In the genomic region with DNA sequence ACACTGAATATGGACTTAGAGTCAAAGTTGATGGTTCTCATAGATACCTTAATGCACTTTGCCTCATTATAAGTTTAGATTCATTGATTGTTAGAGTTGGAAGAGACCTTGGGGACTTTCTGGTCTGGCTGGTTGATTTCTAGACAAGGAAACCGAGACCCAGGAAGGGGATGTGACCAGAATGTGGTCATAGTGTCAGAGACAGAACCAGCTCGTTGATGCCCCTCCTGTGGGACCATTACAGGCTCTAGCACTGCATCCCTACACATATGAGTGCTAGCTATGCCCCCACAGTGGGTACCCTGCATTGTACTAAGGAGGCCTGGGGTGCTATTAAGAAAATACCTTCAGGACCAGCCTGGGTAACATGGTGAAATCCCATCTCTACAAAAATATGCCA, we compare ENCODE assay signal across 14 cellular contexts.
DNase-seq lines count a peak whose midpoint lies in the region; ATAC-seq, FAIRE-seq and TF ChIP-seq lines count a peak whose summit lies in the region.
"Had no signal": no experiment of that assay in that cellular context is flagged by ENCODE, and none has a peak within 500 bp of the region (broad histone marks: within the 10 kb centered on the region; RNA-seq: fewer than 3 reads in every experiment).

No MANE protein-coding gene starts in this region.

- H3K4me2 ChIP-seq in OCI-LY3 (ENCODE audit: low read length) (0 out of 2 replicates have a peak overlapping the region, but pooled peaks have one; percentile 7), H1 (ENCODE audit: insufficient read depth in 1 of 2, low read depth in 2 of 2, low read length in 2 of 2) (no peak overlapping the region)

- in situ Hi-C loops in brain microvascular endothelial cell (cut with HindIII; ENCODE audit: low pct_ligation_motif_present, low sequenced_read_pairs) = loop anchor here (25.0 kb wide), 1 partner anchor 394 kb away; no protein-coding TSS in a partner anchor

- H3K4me3 ChIP-seq in OCI-LY3 (ENCODE audit: low read length) = no peak overlapping the region
- H3K4me3 ChIP-seq in H1 (ENCODE audit: extremely low read depth in 1 of 4, insufficient read depth in 2 of 4, low read depth in 3 of 4, low read length in 4 of 4) = no peak overlapping the region
- no peak overlapping the region for H3K4me3 ChIP-seq in brain microvascular endothelial cell (ENCODE audit: low read depth, low read length)
- H3K4me3 ChIP-seq: GM23248 had no signal

- H3K27ac Mint-ChIP-seq in activated T-cell treated with anti-CD3 and anti-CD28 coated beads, Interleukin-2, amount 50 U/mL, for 72 hours = no peak overlapping the region
- no peak overlapping the region for H3K27ac Mint-ChIP-seq in activated T-cell treated with anti-CD3 and anti-CD28 coated beads, Interleukin-2, amount 50 U/mL, for 24 hours
- H3K27ac Mint-ChIP-seq in stimulated activated memory B cell treated with anti-CD40 and anti-IgM and Interleukin-4, amounts not matched to agents 10 μg/mL and 1 μg/mL and 100 μg/mL, for 72 hours = peak overlapping the region; percentile 64
- H3K27ac Mint-ChIP-seq: CD14-positive monocyte had no signal

- H3K23me2 ChIP-seq in H1 (ENCODE audit: low read depth, low read length) = peaks cover 3% of the 10 kb centered on the region; the same call in 1 of the 2 replicates

- H3K9ac ChIP-seq in OCI-LY3 (ENCODE audit: low read length) (no peak overlapping the region), H1 (replicated peaks in 1 of 4; ENCODE audit: extremely low read depth in 1 of 4, low read depth in 3 of 4, low read length in 3 of 4) (no peak overlapping the region)
- H3K9ac ChIP-seq: GM23248 had no signal

- no peak overlapping the region for H4K8ac ChIP-seq in H1 (ENCODE audit: extremely low read depth, insufficient read depth, low read length)

- CTCF ChIA-PET in H1 (lab: Charles Lee; ENCODE audit: partially characterized antibody) = interaction anchor here (0.6 to 4.5 kb wide), 64 partner anchors 9 to 441 kb away, joined by 3 to 30 read pairs (median 3); no protein-coding TSS in a partner anchor

- WGBS in H1 (ENCODE audit: extremely low coverage in 1 of 2, insufficient coverage in 1 of 2, insufficient read length in 1 of 2, insufficient replicate concordance in 2 of 2, low coverage in 1 of 2, low lambda C conversion rate in 2 of 2, missing lambda C conversion rate in 1 of 2), 2 experiments = 85% methylated on average over 2 of the region's 2 CpGs; no CpG with 5 or more reads in 1 of the 2 experiments

- no peak overlapping the region for H2BK120ac ChIP-seq in H1 (replicated peaks; ENCODE audit: low read depth, low read length)

- no peak overlapping the region for H3K23ac ChIP-seq in H1 (ENCODE audit: insufficient read length)

- H3K79me2 ChIP-seq in OCI-LY3 (ENCODE audit: low read length) (0 out of 2 replicates have a peak, but pooled peaks cover 4% of the 10 kb centered on the region), H1 (ENCODE audit: control insufficient read depth in 1 of 2, insufficient read depth in 2 of 2, low read length in 2 of 2) (no peaks in the 10 kb centered on the region)

- H2BK12ac ChIP-seq in H1 (ENCODE audit: low read depth, low read length) = no peak overlapping the region

- H3K4me1 ChIP-seq in OCI-LY3 (ENCODE audit: low read length) (peaks cover 8% of the 10 kb centered on the region), H1 (replicated peaks in 1 of 4; ENCODE audit: control insufficient read depth in 3 of 4, insufficient read depth in 4 of 4, low read length in 3 of 4) (no peaks in the 10 kb centered on the region)

- no peak for TF ChIP-seq POLR2A in H1 (IDR thresholded peaks at IDR 0.05; ENCODE audit: control extremely low read depth in 1 of 2, low read depth in 2 of 2, low read length in 2 of 2)

- FAIRE-seq in H1 (lab: Jason Lieb, UNC) = no peak

- H3K27me3 Mint-ChIP-seq in activated T-cell treated with anti-CD3 and anti-CD28 coated beads, Interleukin-2, amount 50 U/mL, for 72 hours (ENCODE audit: low read depth) = no peaks in the 10 kb centered on the region
- no peaks in the 10 kb centered on the region for H3K27me3 Mint-ChIP-seq in activated T-cell treated with anti-CD3 and anti-CD28 coated beads, Interleukin-2, amount 50 U/mL, for 24 hours
- no peaks in the 10 kb centered on the region for H3K27me3 Mint-ChIP-seq in stimulated activated memory B cell treated with anti-CD40 and anti-IgM and Interleukin-4, amounts not matched to agents 10 μg/mL and 1 μg/mL and 100 μg/mL, for 72 hours

- H2AFZ ChIP-seq in OCI-LY3 (ENCODE audit: low read depth, low read length) (no peak overlapping the region), H1 (ENCODE audit: low read length) (no peak overlapping the region)
- H2AFZ ChIP-seq: GM23248 had no signal

- H4K91ac ChIP-seq in H1 (replicated peaks; ENCODE audit: insufficient read length, low read length) = peak overlapping the region; percentile 25

- no peaks in the 10 kb centered on the region for H3K79me1 ChIP-seq in H1 (ENCODE audit: low read depth, low read length)

- H2BK20ac ChIP-seq in H1 (ENCODE audit: low read length) = no peak overlapping the region

- no peaks in the 10 kb centered on the region for H3K9me3 Mint-ChIP-seq in activated T-cell treated with anti-CD3 and anti-CD28 coated beads, Interleukin-2, amount 50 U/mL, for 72 hours
- H3K9me3 Mint-ChIP-seq in activated T-cell treated with anti-CD3 and anti-CD28 coated beads, Interleukin-2, amount 50 U/mL, for 24 hours = peaks cover 6% of the 10 kb centered on the region
- peaks cover 3% of the 10 kb centered on the region for H3K9me3 Mint-ChIP-seq in stimulated activated memory B cell treated with anti-CD40 and anti-IgM and Interleukin-4, amounts not matched to agents 10 μg/mL and 1 μg/mL and 100 μg/mL, for 72 hours

- TF ChIP-seq CTCF in OCI-LY3 (IDR thresholded peaks at IDR 0.05; ENCODE audit: low read depth, low read length) (no peak), H1 (IDR thresholded peaks at IDR 0.05; ENCODE audit: control extremely low read depth in 1 of 3, insufficient read depth in 1 of 3, low read depth in 1 of 3, low read length in 3 of 3) (no peak), brain microvascular endothelial cell (IDR thresholded peaks at IDR 0.05; ENCODE audit: low read depth, low read length, missing control alignments) (no peak)

- H2AK5ac ChIP-seq in H1 (ENCODE audit: low read depth, low read length) = no peak overlapping the region

- no peak overlapping the region for H3K18ac ChIP-seq in H1 (ENCODE audit: extremely low read depth, low read length)

- POLR2A ChIA-PET in H1 (lab: Charles Lee; ENCODE audit: partially characterized antibody) = no interaction called here

- no peak for TF ChIP-seq RAD21 in H1 (IDR thresholded peaks at IDR 0.05 in 1 of 2, conservative IDR thresholded peaks at IDR 0.05 in 1 of 2; ENCODE audit: low read depth in 2 of 2, low read length in 2 of 2)

- H3K56ac ChIP-seq in H1 (replicated peaks; ENCODE audit: insufficient read length, low read depth, low read length) = no peak overlapping the region

- no peak overlapping the region for H3K4ac ChIP-seq in H1 (replicated peaks; ENCODE audit: insufficient read length, low read depth, low read length)

- peaks cover 26% of the 10 kb centered on the region for H3K4me1 Mint-ChIP-seq in activated T-cell treated with anti-CD3 and anti-CD28 coated beads, Interleukin-2, amount 50 U/mL, for 72 hours (ENCODE audit: low read depth)
- H3K4me1 Mint-ChIP-seq in activated T-cell treated with anti-CD3 and anti-CD28 coated beads, Interleukin-2, amount 50 U/mL, for 24 hours (ENCODE audit: low read depth) = peaks cover 15% of the 10 kb centered on the region
- peaks cover 19% of the 10 kb centered on the region for H3K4me1 Mint-ChIP-seq in stimulated activated memory B cell treated with anti-CD40 and anti-IgM and Interleukin-4, amounts not matched to agents 10 μg/mL and 1 μg/mL and 100 μg/mL, for 72 hours
- H3K4me1 Mint-ChIP-seq: CD14-positive monocyte had no signal

- TF ChIP-seq EP300 in H1 (IDR thresholded peaks at IDR 0.05; ENCODE audit: borderline replicate concordance in 1 of 2, low read depth in 2 of 2, low read length in 2 of 2) = no peak

- H3K27me3 ChIP-seq in OCI-LY3 (ENCODE audit: low read depth, low read length) (no peaks in the 10 kb centered on the region), H1 (replicated peaks in 1 of 4; ENCODE audit: control insufficient read depth in 3 of 4, extremely low read depth in 1 of 4, insufficient read depth in 3 of 4, low read length in 3 of 4) (no peaks in the 10 kb centered on the region), brain microvascular endothelial cell (replicated peaks) (no peaks in the 10 kb centered on the region)

- peak; percentile 37 to 49 for ATAC-seq in activated T-cell treated with anti-CD3 and anti-CD28 coated beads, Interleukin-2, amount 50 U/mL, for 72 hours (replicated peaks in 1 of 2)
- ATAC-seq in stimulated activated memory B cell treated with anti-CD40 and anti-IgM and Interleukin-4, amounts not matched to agents 10 μg/mL and 1 μg/mL and 100 μg/mL, for 72 hours = peak; percentile 43

- no peak overlapping the region for H3K4me3 Mint-ChIP-seq in activated T-cell treated with anti-CD3 and anti-CD28 coated beads, Interleukin-2, amount 50 U/mL, for 72 hours
- no peak overlapping the region for H3K4me3 Mint-ChIP-seq in activated T-cell treated with anti-CD3 and anti-CD28 coated beads, Interleukin-2, amount 50 U/mL, for 24 hours
- H3K4me3 Mint-ChIP-seq in stimulated activated memory B cell treated with anti-CD40 and anti-IgM and Interleukin-4, amounts not matched to agents 10 μg/mL and 1 μg/mL and 100 μg/mL, for 72 hours = no peak overlapping the region
- H3K4me3 Mint-ChIP-seq: CD14-positive monocyte had no signal

- H3K9me3 ChIP-seq in OCI-LY3 (ENCODE audit: insufficient read depth, low read length) (no peaks in the 10 kb centered on the region), H1 (ENCODE audit: insufficient read depth in 2 of 2, low read depth in 1 of 2, low read length in 1 of 2) (no peaks in the 10 kb centered on the region)

- no peak overlapping the region for H2BK5ac ChIP-seq in H1 (ENCODE audit: low read depth, low read length)

- H2BK15ac ChIP-seq in H1 (ENCODE audit: low read length) = no peak overlapping the region

- H3K36me3 ChIP-seq in OCI-LY3 (replicated peaks; ENCODE audit: low read depth, low read length) (no peaks in the 10 kb centered on the region), H1 (ENCODE audit: control insufficient read depth in 2 of 4, insufficient read depth in 4 of 4, low read length in 3 of 4) (no peaks in the 10 kb centered on the region), brain microvascular endothelial cell (replicated peaks) (no peaks in the 10 kb centered on the region)

- peaks cover 0 to 8% of the 10 kb centered on the region in 2 donors for H3K36me3 Mint-ChIP-seq in activated T-cell treated with anti-CD3 and anti-CD28 coated beads, Interleukin-2, amount 50 U/mL, for 72 hours (ENCODE audit: insufficient read depth in 2 of 2)
- H3K36me3 Mint-ChIP-seq in activated T-cell treated with anti-CD3 and anti-CD28 coated beads, Interleukin-2, amount 50 U/mL, for 24 hours (ENCODE audit: low read depth) = peaks cover 9% of the 10 kb centered on the region
- peaks cover 26% of the 10 kb centered on the region for H3K36me3 Mint-ChIP-seq in stimulated activated memory B cell treated with anti-CD40 and anti-IgM and Interleukin-4, amounts not matched to agents 10 μg/mL and 1 μg/mL and 100 μg/mL, for 72 hours
- H3K36me3 Mint-ChIP-seq: CD14-positive monocyte had no signal

- DNase-seq in activated T-cell treated with anti-CD3 and anti-CD28 coated beads, Interleukin-2, amount 50 U/mL, for 72 hours = no peak
- DNase-seq in activated T-cell treated with anti-CD3 and anti-CD28 coated beads, Interleukin-2, amount 50 U/mL, for 24 hours = no peak
- DNase-seq in H1 (ENCODE audit: low read depth in 1 of 2, low spot score in 2 of 2) (no peak), brain microvascular endothelial cell (no peak), germinal center (ENCODE audit: low spot score) (no peak), cortex of kidney (lab: John Stamatoyannopoulos, UW) (no peak)
- DNase-seq: COR-L47; NCI-H1930; NK-92 treated with Interleukin-12 subunit alpha and Interleukin-12 subunit beta, amount 100 ng/mL, for 24 hours had no signal

- H4K20me1 ChIP-seq in OCI-LY3 (ENCODE audit: insufficient read depth, low read length) = peaks cover 30% of the 10 kb centered on the region
- H4K20me1 ChIP-seq in H1 (replicated peaks in 1 of 2; ENCODE audit: control insufficient read depth in 1 of 2, insufficient read depth in 2 of 2, low read length in 2 of 2) = no peaks in the 10 kb centered on the region

- H4K5ac ChIP-seq in H1 (ENCODE audit: insufficient read length, low read depth, low read length) = no peak overlapping the region

- H3K27ac ChIP-seq in OCI-LY3 (ENCODE audit: low read length) = no peak overlapping the region
- H3K27ac ChIP-seq in H1 (ENCODE audit: low read depth, low read length) = no peak overlapping the region
- H3K27ac ChIP-seq in brain microvascular endothelial cell = no peak overlapping the region
- H3K27ac ChIP-seq: GM23248, RWPE1 had no signal

- H3K14ac ChIP-seq in H1 (ENCODE audit: insufficient read length) = no peak overlapping the region
